ENCODE assay signal across 20 cellular contexts in the genomic region with DNA sequence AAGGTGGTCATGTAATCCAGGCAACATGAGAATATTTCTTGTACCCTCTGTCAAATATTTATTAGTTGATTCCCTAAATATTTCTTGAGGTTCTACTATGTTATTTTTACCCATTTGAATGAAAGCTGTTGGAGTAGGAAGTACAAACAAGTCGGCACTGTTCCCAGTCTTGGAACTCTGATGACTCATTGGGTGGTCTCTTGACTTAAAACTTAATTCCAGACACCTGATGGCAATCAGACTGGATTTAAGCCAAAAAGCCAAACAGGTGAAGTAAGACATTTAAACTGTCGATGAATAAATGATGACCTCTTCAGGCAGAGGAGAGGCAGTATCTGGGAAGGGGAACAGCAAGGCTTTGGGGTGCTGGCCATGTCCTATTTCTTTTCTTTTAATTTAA. TPM values are rescaled to one million over a fixed set of nuclear protein-coding genes. Genes with fewer than 3 reads are reported as not detected.
"Had no signal": no experiment of that assay in that cellular context is flagged by ENCODE, and none has a peak within 500 bp of the region (broad histone marks: within the 10 kb centered on the region; RNA-seq: fewer than 3 reads in every experiment).

No MANE protein-coding gene starts in this region.

- FAIRE-seq: small intestine had no signal

- H3K4me1 ChIP-seq: parathyroid adenoma, upper lobe of left lung had no signal

- H2AFZ ChIP-seq: parathyroid adenoma had no signal

- H3K9me3 ChIP-seq: neutrophil, upper lobe of left lung had no signal

- H3K4me1 Mint-ChIP-seq: activated CD4-positive, alpha-beta T cell treated with anti-CD3 and anti-CD28 coated beads for 36 hours; activated CD8-positive, alpha-beta memory T cell treated with anti-CD3 and anti-CD28 coated beads, Interleukin-2, amount 10 ng/mL, durations not matched to agents 7 days and 5 days; activated naive CD8-positive, alpha-beta T cell treated with anti-CD3 and anti-CD28 coated beads, Interleukin-2, amount 50 U/mL, for 24 hours; natural killer cell had no signal

- H3K36me3 ChIP-seq: neutrophil, upper lobe of left lung had no signal

- H3K36me3 Mint-ChIP-seq: activated CD4-positive, alpha-beta memory T cell treated with anti-CD3 and anti-CD28 coated beads for 36 hours; activated CD8-positive, alpha-beta memory T cell treated with anti-CD3 and anti-CD28 coated beads, Interleukin-2, amount 10 ng/mL, durations not matched to agents 7 days and 5 days; natural killer cell had no signal

- H3K27me3 ChIP-seq: neutrophil, upper lobe of left lung had no signal

- H3K27me3 Mint-ChIP-seq: activated CD8-positive, alpha-beta memory T cell treated with anti-CD3 and anti-CD28 coated beads, Interleukin-2, amount 10 ng/mL, durations not matched to agents 7 days and 5 days; activated naive CD8-positive, alpha-beta T cell treated with anti-CD3 and anti-CD28 coated beads, Interleukin-2, amount 50 U/mL, for 24 hours had no signal

- H3K79me2 ChIP-seq: parathyroid adenoma had no signal

- ATAC-seq: activated CD4-positive, alpha-beta T cell treated with anti-CD3 and anti-CD28 coated beads for 36 hours; activated CD8-positive, alpha-beta memory T cell treated with anti-CD3 and anti-CD28 coated beads, Interleukin-2, amount 10 ng/mL, durations not matched to agents 7 days and 5 days; activated naive CD8-positive, alpha-beta T cell treated with anti-CD3 and anti-CD28 coated beads, Interleukin-2, amount 50 U/mL, for 24 hours; left lobe of liver; natural killer cell; stimulated activated naive CD8-positive, alpha-beta T cell treated with anti-CD3 and anti-CD28 coated beads, Interleukin-15, Interleukin-2, amounts not matched to agents 100 U/mL and 50 U/mL, for 24 hours had no signal

- H3K27ac ChIP-seq: neutrophil, parathyroid adenoma, upper lobe of left lung had no signal

- DNase-seq: activated CD4-positive, alpha-beta memory T cell treated with anti-CD3 and anti-CD28 coated beads for 36 hours; activated CD4-positive, alpha-beta T cell treated with anti-CD3 and anti-CD28 coated beads for 36 hours; activated CD8-positive, alpha-beta memory T cell treated with anti-CD3 and anti-CD28 coated beads, Interleukin-2, amount 10 ng/mL, durations not matched to agents 7 days and 5 days; activated naive CD4-positive, alpha-beta T cell treated with anti-CD3 and anti-CD28 coated beads for 36 hours; activated naive CD8-positive, alpha-beta T cell treated with anti-CD3 and anti-CD28 coated beads, Interleukin-2, amount 50 U/mL, for 24 hours; activated T-cell treated with anti-CD3 and anti-CD28 coated beads, Interleukin-2, amount 50 U/mL, for 1 hour; aorta; islet precursor cell; natural killer cell; retina; small intestine; stimulated activated CD4-positive, alpha-beta T cell treated with anti-CD3 and anti-CD28 coated beads, Interleukin-4, amount 100 ng/mL, for 4 hours; stimulated activated CD8-positive, alpha-beta memory T cell treated with anti-CD3 and anti-CD28 coated beads, Interleukin-4, amount 100 ng/mL, for 48 hours; stimulated activated naive CD8-positive, alpha-beta T cell treated with anti-CD3 and anti-CD28 coated beads, Interleukin-15, Interleukin-2, amounts not matched to agents 100 U/mL and 50 U/mL, for 24 hours; T-helper 2 cell; upper lobe of left lung had no signal

- H3K27ac Mint-ChIP-seq: activated CD4-positive, alpha-beta memory T cell treated with anti-CD3 and anti-CD28 coated beads for 36 hours; activated CD4-positive, alpha-beta T cell treated with anti-CD3 and anti-CD28 coated beads for 36 hours; activated CD8-positive, alpha-beta memory T cell treated with anti-CD3 and anti-CD28 coated beads, Interleukin-2, amount 10 ng/mL, durations not matched to agents 7 days and 5 days; activated naive CD4-positive, alpha-beta T cell treated with anti-CD3 and anti-CD28 coated beads for 36 hours; activated naive CD8-positive, alpha-beta T cell treated with anti-CD3 and anti-CD28 coated beads, Interleukin-2, amount 50 U/mL, for 24 hours; activated T-helper 2 cell treated with anti-CD3 and anti-CD28 coated beads, Interferon-gamma antibody, Interleukin-2, Interleukin-4, amounts not matched to agents 10 μg/mL and 5 μg/mL and 100 μg/mL, durations not matched to agents 14 hours and 24 hours and 36 hours; natural killer cell had no signal

- H3K4me3 ChIP-seq: upper lobe of left lung had no signal

- H3K4me3 Mint-ChIP-seq: activated CD4-positive, alpha-beta memory T cell treated with anti-CD3 and anti-CD28 coated beads for 36 hours; activated CD4-positive, alpha-beta T cell treated with anti-CD3 and anti-CD28 coated beads for 36 hours; activated CD8-positive, alpha-beta memory T cell treated with anti-CD3 and anti-CD28 coated beads, Interleukin-2, amount 10 ng/mL, durations not matched to agents 7 days and 5 days; activated naive CD4-positive, alpha-beta T cell treated with anti-CD3 and anti-CD28 coated beads for 36 hours; activated naive CD8-positive, alpha-beta T cell treated with anti-CD3 and anti-CD28 coated beads, Interleukin-2, amount 50 U/mL, for 24 hours; natural killer cell had no signal

- H3K9ac ChIP-seq: parathyroid adenoma had no signal

- H3K9me3 Mint-ChIP-seq: activated naive CD4-positive, alpha-beta T cell treated with anti-CD3 and anti-CD28 coated beads for 36 hours; activated naive CD8-positive, alpha-beta T cell treated with anti-CD3 and anti-CD28 coated beads, Interleukin-2, amount 50 U/mL, for 24 hours; activated T-helper 2 cell treated with anti-CD3 and anti-CD28 coated beads, Interferon-gamma antibody, Interleukin-2, Interleukin-4, amounts not matched to agents 10 μg/mL and 5 μg/mL and 100 μg/mL, durations not matched to agents 14 hours and 24 hours and 36 hours; natural killer cell had no signal

RNA-seq across cellular contexts. Expression of gene C2CD4A, which starts 22.8 kb away (rescaled TPM):
- total RNA-seq: activated T-helper 2 cell treated with anti-CD3 and anti-CD28 coated beads, Interferon-gamma antibody, Interleukin-2, Interleukin-4, amounts not matched to agents 10 μg/mL and 5 μg/mL and 100 μg/mL, durations not matched to agents 14 hours and 24 hours and 36 hours; natural killer cell had no signal
- polyA plus RNA-seq: aorta had no signal
